In genomic region chr1:52702886-52703787, GRCh38 we compare ENCODE assay signal across 8 cellular contexts. TPM values are rescaled to one million over a fixed set of nuclear protein-coding genes. Genes with fewer than 3 reads are reported as not detected.
A peak's percentile ranks its signal among the peaks of the same experiment; 100 is the strongest.
DNase-seq lines count a peak whose midpoint lies in the region; ATAC-seq and TF ChIP-seq lines count a peak whose summit lies in the region.

No MANE protein-coding gene starts in this region.

- H3K36me3 Mint-ChIP-seq in activated CD4-positive, alpha-beta T cell treated with anti-CD3 and anti-CD28 coated beads, Interleukin-2, amount 10 ng/mL, durations not matched to agents 24 days and 14 days (ENCODE audit: low read depth), result peaks cover under 1% of the 10 kb centered on the region

- no peaks in the 10 kb centered on the region for H3K9me3 ChIP-seq in colonic mucosa

- H3K4me3 Mint-ChIP-seq in activated CD4-positive, alpha-beta T cell treated with anti-CD3 and anti-CD28 coated beads, Interleukin-2, amount 10 ng/mL, durations not matched to agents 24 days and 14 days, result peak overlapping the region; percentile 86

- peak overlapping the region; percentile 80 for H3K27ac ChIP-seq in colonic mucosa

- H3K36me3 ChIP-seq in colonic mucosa, result no peaks in the 10 kb centered on the region

- no peaks in the 10 kb centered on the region for H3K27me3 ChIP-seq in colonic mucosa

- peak overlapping the region; percentile 45 to 89 for H3K9ac ChIP-seq in colonic mucosa (ENCODE audit: low read depth in 2 of 2, low read length in 2 of 2)

- peaks cover 15% of the 10 kb centered on the region for H3K4me1 Mint-ChIP-seq in activated CD4-positive, alpha-beta T cell treated with anti-CD3 and anti-CD28 coated beads, Interleukin-2, amount 10 ng/mL, durations not matched to agents 24 days and 14 days

- no peaks in the 10 kb centered on the region for H3K9me3 Mint-ChIP-seq in activated CD4-positive, alpha-beta T cell treated with anti-CD3 and anti-CD28 coated beads, Interleukin-2, amount 10 ng/mL, durations not matched to agents 24 days and 14 days

- ATAC-seq in GM18511 (IDR thresholded peaks at IDR 0.05; ENCODE audit: unreplicated experiment) (peak; percentile 95), HG03039 (IDR thresholded peaks at IDR 0.05; ENCODE audit: unreplicated experiment) (peak; percentile 82)

- H3K27me3 Mint-ChIP-seq in activated CD4-positive, alpha-beta T cell treated with anti-CD3 and anti-CD28 coated beads, Interleukin-2, amount 10 ng/mL, durations not matched to agents 24 days and 14 days, result peaks cover 6% of the 10 kb centered on the region

- peaks cover 15% of the 10 kb centered on the region for H3K4me1 ChIP-seq in colonic mucosa

- H3K4me3 ChIP-seq in colonic mucosa, result peak overlapping the region; percentile 41

- intact Hi-C loops in activated CD4-positive, alpha-beta T cell treated with anti-CD3 and anti-CD28 coated beads, Interleukin-2, amount 10 ng/mL, durations not matched to agents 24 days and 14 days (cut with micrococcal nuclease), result loop anchor here (1.0 to 5.0 kb wide), 6 partner anchors 23 to 484 kb away; partner anchors contain the start of genes ECHDC2, ZYG11A and ZYG11B
- intact Hi-C loops in colonic mucosa (cut with DNase I), result loop anchor here (10.0 kb wide), 1 partner anchor 482 kb away; no protein-coding TSS in a partner anchor

- peak overlapping the region; percentile 89 for H3K27ac Mint-ChIP-seq in activated CD4-positive, alpha-beta T cell treated with anti-CD3 and anti-CD28 coated beads, Interleukin-2, amount 10 ng/mL, durations not matched to agents 24 days and 14 days

- no peak for TF ChIP-seq CTCF in colonic mucosa (IDR thresholded peaks at IDR 0.05)

- DNase-seq in NCI-H345 treated with DMSO at 0.1 percent for 48 hours (lab: John Stamatoyannopoulos, UW; ENCODE audit: unreplicated experiment) (peak; percentile 87), colonic mucosa (peak; percentile 94), kidney tubule cell (ENCODE audit: low spot score) (peak; percentile 92), COLO829 (ENCODE audit: low spot score) (no peak)
- DNase-seq in activated CD4-positive, alpha-beta T cell treated with anti-CD3 and anti-CD28 coated beads, Interleukin-2, amount 10 ng/mL, durations not matched to agents 24 days and 14 days, result peak; percentile 94
- peak; percentile 79 to 80 for DNase-seq in stimulated activated CD4-positive, alpha-beta T cell treated with anti-CD3 and anti-CD28 coated beads, Interleukin-15, amount 100 ng/mL, for 48 hours (ENCODE audit: low read depth in 2 of 2)

RNA-seq across cellular contexts. Expression of gene COA7, which starts 5.0 kb away (rescaled TPM):
- 37.8 and 40.2 TPM in 2 replicates for total RNA-seq in activated CD4-positive, alpha-beta T cell treated with anti-CD3 and anti-CD28 coated beads, Interleukin-2, amount 10 ng/mL, durations not matched to agents 24 days and 14 days
- total RNA-seq in colonic mucosa, result 10 to 100 TPM; 14.8 to 23.8 TPM

RNA-seq across cellular contexts. Expression of gene ZYG11B, which starts 23.1 kb away (rescaled TPM):
- 9.3 and 10.2 TPM in 2 replicates for total RNA-seq in activated CD4-positive, alpha-beta T cell treated with anti-CD3 and anti-CD28 coated beads, Interleukin-2, amount 10 ng/mL, durations not matched to agents 24 days and 14 days
- total RNA-seq in colonic mucosa, result 10 to 100 TPM; 20.5 to 26.6 TPM
